ENCODE assay signal across 8 cellular contexts in the genomic region with DNA sequence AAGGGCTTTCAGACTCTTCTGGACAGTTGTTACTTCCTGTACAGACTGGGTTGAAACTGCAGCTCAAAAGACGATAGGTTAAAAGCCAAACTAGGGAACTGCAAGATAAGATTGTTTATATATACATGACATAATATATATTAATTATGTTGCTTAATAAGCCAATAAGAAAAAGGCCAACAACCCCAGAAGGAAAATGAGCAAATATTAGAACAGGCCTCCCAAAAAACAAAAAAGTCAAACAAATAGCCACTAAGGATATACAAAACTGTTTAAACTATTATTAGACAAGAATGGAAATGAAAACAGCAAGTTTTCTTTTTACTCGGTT. TPM values are rescaled to one million over a fixed set of nuclear protein-coding genes. Genes with fewer than 3 reads are reported as not detected.
DNase-seq lines count a peak whose midpoint lies in the region; ATAC-seq, FAIRE-seq and TF ChIP-seq lines count a peak whose summit lies in the region.

No MANE protein-coding gene starts in this region.

- 13 to 20% methylated on average over 2 of the region's 2 CpGs for WGBS in upper lobe of left lung, 2 donors

- in situ Hi-C loops in GM13977 (cut with MboI; ENCODE audit: low pct_unique_long_range_greater_than_20kb, low sequenced_read_pairs, unreplicated experiment): no loop called here

- peaks cover 9% of the 10 kb centered on the region for H3K4me1 Mint-ChIP-seq in activated naive CD4-positive, alpha-beta T cell treated with anti-CD3 and anti-CD28 coated beads for 36 hours (ENCODE audit: low read depth)

- no peak for TF ChIP-seq EP300 in upper lobe of left lung (IDR thresholded peaks at IDR 0.05)

- H3K36me3 Mint-ChIP-seq in activated naive CD4-positive, alpha-beta T cell treated with anti-CD3 and anti-CD28 coated beads for 36 hours (ENCODE audit: low read depth): peaks cover 31% of the 10 kb centered on the region

- H3K27me3 ChIP-seq in ascending aorta (no peaks in the 10 kb centered on the region), lower lobe of right lung (ENCODE audit: low read depth) (no peaks in the 10 kb centered on the region), upper lobe of left lung (no peaks in the 10 kb centered on the region)

- no peak for DNase-seq in activated naive CD4-positive, alpha-beta T cell treated with anti-CD3 and anti-CD28 coated beads for 36 hours
- DNase-seq in activated naive CD4-positive, alpha-beta T cell treated with Interleukin-2 at 50 U/mL for 16 hours: no peak
- no peak for DNase-seq in ascending aorta (ENCODE audit: low spot score in 2 of 2)
- no peak for DNase-seq in lower lobe of right lung
- DNase-seq in upper lobe of left lung: no peak
- DNase-seq in GM19239 (ENCODE audit: insufficient read length, low spot score): no peak
- DNase-seq in stimulated activated CD4-positive, alpha-beta T cell treated with anti-CD3 and anti-CD28 coated beads, Interleukin-1b, Interleukin-23, amount 100 ng/mL, for 48 hours: no peak
- DNase-seq in GM13977 (ENCODE audit: low spot score): no peak

- H3K4me3 ChIP-seq in ascending aorta (peak overlapping the region; percentile 63 to 76), lower lobe of right lung (peak overlapping the region; percentile 82), upper lobe of left lung (peak overlapping the region in 3 of 4 donors; percentile 73 to 84 (median 83))

- H3K9me3 Mint-ChIP-seq in activated naive CD4-positive, alpha-beta T cell treated with anti-CD3 and anti-CD28 coated beads for 36 hours: peaks cover 11% of the 10 kb centered on the region

- H3K27ac ChIP-seq in ascending aorta (peak overlapping the region; percentile 78 to 79), lower lobe of right lung (peak overlapping the region; percentile 93), upper lobe of left lung (peak overlapping the region; percentile 93 to 97 (median 95))

- ATAC-seq in lower lobe of right lung (no peak), upper lobe of left lung (ENCODE audit: low FRiP score in 2 of 2) (no peak)

- H3K4me1 ChIP-seq in ascending aorta (no peaks in the 10 kb centered on the region), lower lobe of right lung (peaks cover 15% of the 10 kb centered on the region), upper lobe of left lung (peaks cover 6 to 26% (median 13%) of the 10 kb centered on the region in 4 donors)

- peak overlapping the region; percentile 84 for H3K4me3 Mint-ChIP-seq in activated naive CD4-positive, alpha-beta T cell treated with anti-CD3 and anti-CD28 coated beads for 36 hours

- H3K27me3 Mint-ChIP-seq in activated naive CD4-positive, alpha-beta T cell treated with anti-CD3 and anti-CD28 coated beads for 36 hours (ENCODE audit: low read depth): peaks cover 7% of the 10 kb centered on the region

- H3K36me3 ChIP-seq in ascending aorta: peaks cover 10 to 15% of the 10 kb centered on the region in 2 donors
- H3K36me3 ChIP-seq in lower lobe of right lung: peaks cover 23% of the 10 kb centered on the region
- peaks cover 9 to 18% (median 13%) of the 10 kb centered on the region in 4 donors for H3K36me3 ChIP-seq in upper lobe of left lung

- intact Hi-C loops in activated naive CD4-positive, alpha-beta T cell treated with anti-CD3 and anti-CD28 coated beads for 36 hours (cut with micrococcal nuclease): loop anchor here (1.0 to 10.0 kb wide), 6 partner anchors 69 to 805 kb away; a partner anchor contains a TSS
- intact Hi-C loops in ascending aorta (cut with DNase I): loop anchor here (5.0 kb wide), 1 partner anchor 528 kb away; no protein-coding TSS in a partner anchor
- intact Hi-C loops in lower lobe of right lung (cut with DNase I): no loop called here

- H3K27ac Mint-ChIP-seq in activated naive CD4-positive, alpha-beta T cell treated with anti-CD3 and anti-CD28 coated beads for 36 hours: peak overlapping the region; percentile 86

- no peak for TF ChIP-seq CTCF in ascending aorta (IDR thresholded peaks at IDR 0.05)
- TF ChIP-seq CTCF in lower lobe of right lung (IDR thresholded peaks at IDR 0.05): no peak
- no peak for TF ChIP-seq CTCF in upper lobe of left lung (IDR thresholded peaks at IDR 0.05)
- TF ChIP-seq CTCF in GM13977 (IDR thresholded peaks at IDR 0.05; ENCODE audit: extremely low read depth, insufficient read depth, missing control alignments): no peak

- CTCF ChIA-PET in activated naive CD4-positive, alpha-beta T cell treated with anti-CD3 and anti-CD28 coated beads for 36 hours (lab: Charles Lee): no interaction called here

- TF ChIP-seq POLR2A in upper lobe of left lung (IDR thresholded peaks at IDR 0.05): no peak

- peaks cover 0 to 7% of the 10 kb centered on the region in 2 donors for H3K9me3 ChIP-seq in ascending aorta
- H3K9me3 ChIP-seq in lower lobe of right lung: no peaks in the 10 kb centered on the region
- H3K9me3 ChIP-seq in upper lobe of left lung: no peaks in the 10 kb centered on the region

- no peak for FAIRE-seq in GM19239 (lab: Jason Lieb, UNC)

RNA-seq across cellular contexts. Expression of a gene that starts 0.5 kb away (rescaled TPM):
- 10 to 100 TPM; 14.4 to 15.1 TPM for total RNA-seq in activated naive CD4-positive, alpha-beta T cell treated with anti-CD3 and anti-CD28 coated beads for 36 hours
- total RNA-seq in ascending aorta (23.1 TPM), lower lobe of right lung (23.4 TPM), upper lobe of left lung (10 to 100 TPM in 5 of 6 donors, 1 to 10 TPM in 1; 9.3 to 24.5 (median 20.5) TPM)

RNA-seq across cellular contexts. Expression of a gene that starts 59.2 kb away (rescaled TPM):
- not detected for total RNA-seq in activated naive CD4-positive, alpha-beta T cell treated with anti-CD3 and anti-CD28 coated beads for 36 hours
- 1.2 TPM for total RNA-seq in ascending aorta
- 19.5 TPM for total RNA-seq in lower lobe of right lung
- total RNA-seq in upper lobe of left lung: 10 to 100 TPM in 4 of 6 donors, 1 to 10 TPM in 2; 1.6 to 62.0 (median 18.1) TPM
